ENCODE assay signal across 8 cellular contexts in genomic region chr2:227630322-227630721, GRCh38. TPM values are rescaled to one million over a fixed set of nuclear protein-coding genes. Genes with fewer than 3 reads are reported as not detected.
"Had no signal": no experiment of that assay in that cellular context is flagged by ENCODE, and none has a peak within 500 bp of the region (broad histone marks: within the 10 kb centered on the region; RNA-seq: fewer than 3 reads in every experiment).

No MANE protein-coding gene starts in this region.

- H3K4me1 Mint-ChIP-seq: GM23338, H9 had no signal

- H3K27ac Mint-ChIP-seq: GM23338, H9, IgD-negative memory B cell had no signal

- ATAC-seq: GM23338, HepG2 had no signal

- H3K4me3 Mint-ChIP-seq: GM23338, H9, IgD-negative memory B cell had no signal

- DNase-seq: H9, HCEC 1CT, KBM-7 had no signal

- H3K36me3 Mint-ChIP-seq: IgD-negative memory B cell had no signal

- H3K9me3 Mint-ChIP-seq: GM23338, H9, IgD-negative memory B cell had no signal

RNA-seq across cellular contexts. Expression of gene SCYGR4, which starts 13.0 kb away (rescaled TPM):
- total RNA-seq: GM23338, H1, H9, HepG2, HT1080 had no signal

RNA-seq across cellular contexts. Expression of gene SCYGR3, which starts 15.7 kb away (rescaled TPM):
- total RNA-seq: GM23338, H1, H9, HepG2, HT1080 had no signal

RNA-seq across cellular contexts. Expression of gene SCYGR2, which starts 31.6 kb away (rescaled TPM):
- total RNA-seq: GM23338, H1, H9, HepG2, HT1080 had no signal

RNA-seq across cellular contexts. Expression of gene SCYGR5, which starts 36.3 kb away (rescaled TPM):
- total RNA-seq: GM23338, H1, H9, HepG2, HT1080 had no signal
